10 cellular contexts compared by ENCODE assay signal in genomic region chr22:50523458-50523805, GRCh38. TPM values are rescaled to one million over a fixed set of nuclear protein-coding genes. Genes with fewer than 3 reads are reported as not detected.
A peak's percentile ranks its signal among the peaks of the same experiment; 100 is the strongest.
DNase-seq lines count a peak whose midpoint lies in the region; ATAC-seq, FAIRE-seq and TF ChIP-seq lines count a peak whose summit lies in the region.
"Had no signal": no experiment of that assay in that cellular context is flagged by ENCODE, and none has a peak within 500 bp of the region (broad histone marks: within the 10 kb centered on the region; RNA-seq: fewer than 3 reads in every experiment).

No MANE protein-coding gene starts in this region.

- ATAC-seq in CD8-positive, alpha-beta T cell, result no peak
- ATAC-seq in HG02884 (IDR thresholded peaks at IDR 0.05; ENCODE audit: unreplicated experiment) (no peak), GM18858 (IDR thresholded peaks at IDR 0.05; ENCODE audit: unreplicated experiment) (no peak)
- ATAC-seq: Panc1 had no signal

- H3F3A ChIP-seq in MM.1S (ENCODE audit: insufficient read depth, low read length), result peaks cover 23% of the 10 kb centered on the region

- H2BK120ac ChIP-seq in H1 (replicated peaks; ENCODE audit: low read depth, low read length), result no peak overlapping the region

- 0 out of 2 replicates have a peak overlapping the region, but pooled peaks have one; percentile 0 for H4K8ac ChIP-seq in H1 (ENCODE audit: extremely low read depth, insufficient read depth, low read length)

- POLR2A ChIA-PET in CD8-positive, alpha-beta T cell (lab: Charles Lee), result no interaction called here
- POLR2A ChIA-PET in H1 (lab: Charles Lee; ENCODE audit: partially characterized antibody), result interaction anchor here (0.7 to 1.0 kb wide), 2 partner anchors 12 to 16 kb away, joined by 3 to 4 read pairs; partner anchors contain the start of genes LMF2 and NCAPH2

- no peak overlapping the region for H4K91ac ChIP-seq in H1 (replicated peaks; ENCODE audit: insufficient read length, low read length)

- no peak overlapping the region for H2AFZ ChIP-seq in MM.1S (ENCODE audit: low read length)
- no peak overlapping the region for H2AFZ ChIP-seq in H1 (ENCODE audit: low read length)

- H3K27me3 Mint-ChIP-seq in CD8-positive, alpha-beta T cell (ENCODE audit: low read depth), result no peaks in the 10 kb centered on the region

- H3K4me1 ChIP-seq in CD8-positive, alpha-beta T cell (ENCODE audit: insufficient read depth, low read length), result peaks cover 27% of the 10 kb centered on the region
- H3K4me1 ChIP-seq in MM.1S (ENCODE audit: low read length) (peaks cover 18% of the 10 kb centered on the region), H1 (replicated peaks in 1 of 4; ENCODE audit: control insufficient read depth in 3 of 4, insufficient read depth in 4 of 4, low read length in 3 of 4) (peaks cover 0 to 11% (median 6%) of the 10 kb centered on the region in 4 experiments; a peak in 5 of 7 replicates)

- no peak for FAIRE-seq in H1 (lab: Jason Lieb, UNC)

- peak overlapping the region; percentile 90; the same call in 1 of the 2 replicates for H3K4me2 ChIP-seq in MM.1S (ENCODE audit: low read depth, low read length)
- no peak overlapping the region for H3K4me2 ChIP-seq in H1 (ENCODE audit: insufficient read depth in 1 of 2, low read depth in 2 of 2, low read length in 2 of 2)

- H2BK12ac ChIP-seq in H1 (ENCODE audit: low read depth, low read length), result no peak overlapping the region

- no peaks in the 10 kb centered on the region for H3K79me1 ChIP-seq in H1 (ENCODE audit: low read depth, low read length)

- H3K23me2 ChIP-seq in H1 (ENCODE audit: low read depth, low read length), result peaks cover 17% of the 10 kb centered on the region; the same call in 1 of the 2 replicates

- no peak for TF ChIP-seq CTCF in CD8-positive, alpha-beta T cell (IDR thresholded peaks at IDR 0.05)
- TF ChIP-seq CTCF in MM.1S (IDR thresholded peaks at IDR 0.05; ENCODE audit: low read length) (no peak), H1 (IDR thresholded peaks at IDR 0.05; ENCODE audit: control extremely low read depth in 1 of 3, insufficient read depth in 1 of 3, low read depth in 1 of 3, low read length in 3 of 3) (no peak)

- H2BK5ac ChIP-seq in H1 (ENCODE audit: low read depth, low read length), result no peak overlapping the region

- no peak overlapping the region for H3K56ac ChIP-seq in H1 (replicated peaks; ENCODE audit: insufficient read length, low read depth, low read length)

- no peaks in the 10 kb centered on the region for H3K9me3 Mint-ChIP-seq in CD8-positive, alpha-beta T cell

- H4K5ac ChIP-seq in H1 (ENCODE audit: insufficient read length, low read depth, low read length), result no peak overlapping the region

- H3K36me3 Mint-ChIP-seq in CD8-positive, alpha-beta T cell, result peaks cover 36% of the 10 kb centered on the region

- H3K79me2 ChIP-seq in MM.1S (ENCODE audit: low read length), result peaks cover 41% of the 10 kb centered on the region
- H3K79me2 ChIP-seq in H1 (ENCODE audit: control insufficient read depth in 1 of 2, insufficient read depth in 2 of 2, low read length in 2 of 2), result no peaks in the 10 kb centered on the region

- H3K9me3 ChIP-seq in CD8-positive, alpha-beta T cell (ENCODE audit: low read length), result no peaks in the 10 kb centered on the region
- no peaks in the 10 kb centered on the region for H3K9me3 ChIP-seq in MM.1S (replicated peaks; ENCODE audit: insufficient read depth, low read length)
- no peaks in the 10 kb centered on the region for H3K9me3 ChIP-seq in H1 (ENCODE audit: insufficient read depth in 2 of 2, low read depth in 1 of 2, low read length in 1 of 2)
- H3K9me3 ChIP-seq: esophagus muscularis mucosa had no signal

- no peak for DNase-seq in CD8-positive, alpha-beta T cell
- no peak for DNase-seq in MM.1S
- no peak for DNase-seq in H1 (ENCODE audit: low read depth in 1 of 2, low spot score in 2 of 2)
- DNase-seq in cerebellum (ENCODE audit: low spot score), result no peak
- DNase-seq: stimulated activated CD4-positive, alpha-beta T cell treated with anti-CD3 and anti-CD28 coated beads, Interleukin-2, amount 100 ng/mL, for 48 hours had no signal

- intact Hi-C loops in CD8-positive, alpha-beta T cell (cut with DNase I, micrococcal nuclease), result loop anchor here in 1 of 2 experiments (10.0 kb wide), 1 partner anchor 559 kb away; the partner anchor contains the start of gene PIM3

- H3K27ac ChIP-seq in CD8-positive, alpha-beta T cell (ENCODE audit: low read depth, low read length), result no peak overlapping the region
- H3K27ac ChIP-seq in MM.1S (ENCODE audit: low read length), result no peak overlapping the region
- no peak overlapping the region for H3K27ac ChIP-seq in H1 (ENCODE audit: low read depth, low read length)
- H3K27ac ChIP-seq: esophagus muscularis mucosa had no signal

- H3K9me2 ChIP-seq in MM.1S (replicated peaks; ENCODE audit: insufficient read depth, low read length), result no peaks in the 10 kb centered on the region

- TF ChIP-seq RAD21 in H1 (IDR thresholded peaks at IDR 0.05 in 1 of 2, conservative IDR thresholded peaks at IDR 0.05 in 1 of 2; ENCODE audit: low read depth in 2 of 2, low read length in 2 of 2), result no peak

- no peak for TF ChIP-seq POLR2A in H1 (IDR thresholded peaks at IDR 0.05; ENCODE audit: control extremely low read depth in 1 of 2, low read depth in 2 of 2, low read length in 2 of 2)

- H3K36me3 ChIP-seq in CD8-positive, alpha-beta T cell (ENCODE audit: insufficient read depth, low read length), result peaks cover 35% of the 10 kb centered on the region
- no peaks in the 10 kb centered on the region for H3K36me3 ChIP-seq in MM.1S (replicated peaks; ENCODE audit: insufficient read depth, low read length)
- H3K36me3 ChIP-seq in H1 (ENCODE audit: control insufficient read depth in 2 of 4, insufficient read depth in 4 of 4, low read length in 3 of 4), result peaks cover 4 to 25% (median 16%) of the 10 kb centered on the region in 4 experiments; a peak in 7 of 8 replicates

- H3K23ac ChIP-seq in H1 (ENCODE audit: insufficient read length), result no peak overlapping the region

- no peak overlapping the region for H3K4ac ChIP-seq in H1 (replicated peaks; ENCODE audit: insufficient read length, low read depth, low read length)

- H3K4me3 Mint-ChIP-seq in CD8-positive, alpha-beta T cell, result peak overlapping the region; percentile 18

- H3K9ac ChIP-seq in MM.1S (ENCODE audit: low read length) (no peak overlapping the region), H1 (replicated peaks in 1 of 4; ENCODE audit: extremely low read depth in 1 of 4, low read depth in 3 of 4, low read length in 3 of 4) (no peak overlapping the region)

- TF ChIP-seq EP300 in H1 (IDR thresholded peaks at IDR 0.05; ENCODE audit: borderline replicate concordance in 1 of 2, low read depth in 2 of 2, low read length in 2 of 2), result no peak

- no peak overlapping the region for H3K27ac Mint-ChIP-seq in CD8-positive, alpha-beta T cell

- no peaks in the 10 kb centered on the region for H4K20me1 ChIP-seq in MM.1S (ENCODE audit: insufficient read depth, low read length)
- peaks cover 5 to 18% of the 10 kb centered on the region in 2 experiments for H4K20me1 ChIP-seq in H1 (replicated peaks in 1 of 2; ENCODE audit: control insufficient read depth in 1 of 2, insufficient read depth in 2 of 2, low read length in 2 of 2)

- no peak overlapping the region for H2BK15ac ChIP-seq in H1 (ENCODE audit: low read length)

- no peak overlapping the region for H2BK20ac ChIP-seq in H1 (ENCODE audit: low read length)

- H3K14ac ChIP-seq in H1 (ENCODE audit: insufficient read length), result no peak overlapping the region

- no peak overlapping the region for H3K4me3 ChIP-seq in CD8-positive, alpha-beta T cell (ENCODE audit: low read depth, low read length)
- H3K4me3 ChIP-seq in MM.1S (ENCODE audit: low read length) (no peak overlapping the region), H1 (ENCODE audit: extremely low read depth in 1 of 4, insufficient read depth in 2 of 4, low read depth in 3 of 4, low read length in 4 of 4) (no peak overlapping the region)
- H3K4me3 ChIP-seq: esophagus muscularis mucosa, lung had no signal

- peaks cover 25% of the 10 kb centered on the region for H3K4me1 Mint-ChIP-seq in CD8-positive, alpha-beta T cell (ENCODE audit: low read depth)

- no peak overlapping the region for H2AK5ac ChIP-seq in H1 (ENCODE audit: low read depth, low read length)

- CTCF ChIA-PET in CD8-positive, alpha-beta T cell (lab: Charles Lee), result interaction anchor here (1.0 kb wide), 1 partner anchor 9 kb away, joined by 3 read pairs; no protein-coding TSS in a partner anchor
- CTCF ChIA-PET in H1 (lab: Charles Lee; ENCODE audit: partially characterized antibody), result no interaction called here

- no peak overlapping the region for H3K18ac ChIP-seq in H1 (ENCODE audit: extremely low read depth, low read length)

- no peaks in the 10 kb centered on the region for H3K27me3 ChIP-seq in CD8-positive, alpha-beta T cell (ENCODE audit: insufficient read depth, low read length)
- no peaks in the 10 kb centered on the region for H3K27me3 ChIP-seq in MM.1S (replicated peaks; ENCODE audit: insufficient read depth, low read length)
- peaks cover 3 to 18% (median 12%) of the 10 kb centered on the region in 4 experiments; a peak in 6 of 7 replicates for H3K27me3 ChIP-seq in H1 (replicated peaks in 1 of 4; ENCODE audit: control insufficient read depth in 3 of 4, extremely low read depth in 1 of 4, insufficient read depth in 3 of 4, low read length in 3 of 4)
- H3K27me3 ChIP-seq: esophagus muscularis mucosa had no signal

- 92% methylated on average over 16 of the region's 16 CpGs; no CpG with 5 or more reads in 1 of the 2 experiments for WGBS in H1 (ENCODE audit: extremely low coverage in 1 of 2, insufficient coverage in 1 of 2, insufficient read length in 1 of 2, insufficient replicate concordance in 2 of 2, low coverage in 1 of 2, low lambda C conversion rate in 2 of 2, missing lambda C conversion rate in 1 of 2), 2 experiments

RNA-seq across cellular contexts. Expression of gene SCO2, which starts 2.0 kb away (rescaled TPM):
- 1 to 10 TPM; 1.5 to 4.2 TPM for total RNA-seq in CD8-positive, alpha-beta T cell
- total RNA-seq in H1 (2021; fragmentation: NEBNext Ultra II Directional; extraction: Animal tissue kit (Norgen Biotek cat#: 25700)), result 2.2 TPM in 1 of 2 replicates, not detected in the other
- polyA plus RNA-seq in H1 (2011; rRNA removed), result 2.0 and 2.5 TPM in 2 replicates
- polyA plus RNA-seq in H1 (2011; cell fraction: cytosol; rRNA removed), result 0.54 TPM
- polyA plus RNA-seq in H1 (2011; cell fraction: nucleus; rRNA removed), result 1.8 TPM
- polyA plus RNA-seq in H1 (2012, experiment 1 of 2), result 0.31 to 1.3 TPM (median 0.68 TPM) in 3 of 4 replicates, not detected in the other
- polyA plus RNA-seq in H1 (2012, experiment 2 of 2), result 1.3 TPM
- 0.10 TPM for polyA plus RNA-seq in H1 (2013, experiment 1 of 2)
- polyA plus RNA-seq in H1 (2013, experiment 2 of 2), result not detected
- polyA minus RNA-seq in H1 (2011; rRNA and poly(A)+ RNA removed), result not detected in 2 replicates
- not detected for polyA minus RNA-seq in H1 (2011; cell fraction: cytosol; rRNA and poly(A)+ RNA removed)
- polyA minus RNA-seq in H1 (2011; cell fraction: nucleus; rRNA and poly(A)+ RNA removed), result 2.1 TPM
- not detected for total RNA-seq in cerebellum

RNA-seq across cellular contexts. Expression of gene TYMP, which starts 6.4 kb away (rescaled TPM):
- 1 to 10 TPM; 3.4 to 4.7 TPM for total RNA-seq in CD8-positive, alpha-beta T cell
- 0.43 and 0.46 TPM in 2 replicates for total RNA-seq in H1 (2021; fragmentation: NEBNext Ultra II Directional; extraction: Animal tissue kit (Norgen Biotek cat#: 25700))
- polyA plus RNA-seq in H1 (2011; rRNA removed), result 0.48 and 0.83 TPM in 2 replicates
- polyA plus RNA-seq in H1 (2011; cell fraction: cytosol; rRNA removed), result 0.58 TPM
- 1.6 TPM for polyA plus RNA-seq in H1 (2011; cell fraction: nucleus; rRNA removed)
- 0.40 to 0.65 TPM (median 0.51 TPM) in 4 replicates for polyA plus RNA-seq in H1 (2012, experiment 1 of 2)
- polyA plus RNA-seq in H1 (2012, experiment 2 of 2), result 0.16 TPM
- polyA plus RNA-seq in H1 (2013, experiment 1 of 2), result 0.47 TPM
- polyA plus RNA-seq in H1 (2013, experiment 2 of 2), result 0.39 TPM
- polyA minus RNA-seq in H1 (2011; rRNA and poly(A)+ RNA removed), result 0.28 TPM in 1 of 2 replicates, not detected in the other
- not detected for polyA minus RNA-seq in H1 (2011; cell fraction: cytosol; rRNA and poly(A)+ RNA removed)
- 0.90 TPM for polyA minus RNA-seq in H1 (2011; cell fraction: nucleus; rRNA and poly(A)+ RNA removed)
- total RNA-seq in cerebellum, result 2.3 TPM

RNA-seq across cellular contexts. Expression of gene NCAPH2, which starts 15.4 kb away (rescaled TPM):
- total RNA-seq in CD8-positive, alpha-beta T cell, result 100 to 1,000 TPM; 206 to 209 TPM
- total RNA-seq in H1 (2021; fragmentation: NEBNext Ultra II Directional; extraction: Animal tissue kit (Norgen Biotek cat#: 25700)), result 62.2 and 70.4 TPM in 2 replicates
- 73.8 and 81.6 TPM in 2 replicates for polyA plus RNA-seq in H1 (2011; rRNA removed)
- 69.3 TPM for polyA plus RNA-seq in H1 (2011; cell fraction: cytosol; rRNA removed)
- polyA plus RNA-seq in H1 (2011; cell fraction: nucleus; rRNA removed), result 122 TPM
- 40.8 to 68.5 TPM (median 62.3 TPM) in 4 replicates for polyA plus RNA-seq in H1 (2012, experiment 1 of 2)
- polyA plus RNA-seq in H1 (2012, experiment 2 of 2), result 53.6 TPM
- polyA plus RNA-seq in H1 (2013, experiment 1 of 2), result 24.8 TPM
- 23.7 TPM for polyA plus RNA-seq in H1 (2013, experiment 2 of 2)
- polyA minus RNA-seq in H1 (2011; rRNA and poly(A)+ RNA removed), result 33.5 and 33.6 TPM in 2 replicates
- polyA minus RNA-seq in H1 (2011; cell fraction: cytosol; rRNA and poly(A)+ RNA removed), result 39.4 TPM
- 33.5 TPM for polyA minus RNA-seq in H1 (2011; cell fraction: nucleus; rRNA and poly(A)+ RNA removed)
- 33.8 TPM for total RNA-seq in cerebellum

RNA-seq across cellular contexts. Expression of gene LMF2, which starts 15.9 kb away (rescaled TPM):
- 10 to 100 TPM; 87.8 to 92.0 TPM for total RNA-seq in CD8-positive, alpha-beta T cell
- 31.3 and 34.3 TPM in 2 replicates for total RNA-seq in H1 (2021; fragmentation: NEBNext Ultra II Directional; extraction: Animal tissue kit (Norgen Biotek cat#: 25700))
- polyA plus RNA-seq in H1 (2011; rRNA removed), result 62.9 and 80.4 TPM in 2 replicates
- 49.9 TPM for polyA plus RNA-seq in H1 (2011; cell fraction: cytosol; rRNA removed)
- polyA plus RNA-seq in H1 (2011; cell fraction: nucleus; rRNA removed), result 250 TPM
- polyA plus RNA-seq in H1 (2012, experiment 1 of 2), result 18.2 to 38.1 TPM (median 36.3 TPM) in 4 replicates
- 28.8 TPM for polyA plus RNA-seq in H1 (2012, experiment 2 of 2)
- polyA plus RNA-seq in H1 (2013, experiment 1 of 2), result 42.9 TPM
- 40.7 TPM for polyA plus RNA-seq in H1 (2013, experiment 2 of 2)
- polyA minus RNA-seq in H1 (2011; rRNA and poly(A)+ RNA removed), result 11.2 and 19.4 TPM in 2 replicates
- 26.9 TPM for polyA minus RNA-seq in H1 (2011; cell fraction: cytosol; rRNA and poly(A)+ RNA removed)
- polyA minus RNA-seq in H1 (2011; cell fraction: nucleus; rRNA and poly(A)+ RNA removed), result 43.0 TPM
- total RNA-seq in cerebellum, result 12.7 TPM

RNA-seq across cellular contexts. Expression of gene KLHDC7B, which starts 22.3 kb away (rescaled TPM):
- 1 to 10 TPM; 2.1 to 2.3 TPM for total RNA-seq in CD8-positive, alpha-beta T cell
- not detected in 2 replicates for total RNA-seq in H1 (2021; fragmentation: NEBNext Ultra II Directional; extraction: Animal tissue kit (Norgen Biotek cat#: 25700))
- not detected in 2 replicates for polyA plus RNA-seq in H1 (2011; rRNA removed)
- polyA plus RNA-seq in H1 (2011; cell fraction: cytosol; rRNA removed), result not detected
- not detected for polyA plus RNA-seq in H1 (2011; cell fraction: nucleus; rRNA removed)
- polyA plus RNA-seq in H1 (2012, experiment 1 of 2), result not detected in 4 replicates
- polyA plus RNA-seq in H1 (2012, experiment 2 of 2), result not detected
- polyA plus RNA-seq in H1 (2013, experiment 1 of 2), result not detected
- not detected for polyA plus RNA-seq in H1 (2013, experiment 2 of 2)
- not detected in 2 replicates for polyA minus RNA-seq in H1 (2011; rRNA and poly(A)+ RNA removed)
- polyA minus RNA-seq in H1 (2011; cell fraction: cytosol; rRNA and poly(A)+ RNA removed), result not detected
- not detected for polyA minus RNA-seq in H1 (2011; cell fraction: nucleus; rRNA and poly(A)+ RNA removed)
- total RNA-seq in cerebellum, result not detected
